8 cellular contexts compared by ENCODE assay signal in genomic region chr19:52007805-52008557, GRCh38. TPM values are rescaled to one million over a fixed set of nuclear protein-coding genes. Genes with fewer than 3 reads are reported as not detected.
DNase-seq lines count a peak whose midpoint lies in the region; ATAC-seq and TF ChIP-seq lines count a peak whose summit lies in the region.

Gene ZNF615, minus strand, starts transcription at chr19:52008211. Its CDS starts 4,500 bp downstream, at chr19:52003711.

- TF ChIP-seq EP300 in tibial nerve (IDR thresholded peaks at IDR 0.05): peak; percentile 47 to 86

- H3K27ac Mint-ChIP-seq in T-cell: peak within 1 kb of the TSS; percentile 93 to 94

- H3K4me1 ChIP-seq in ES-I3 (ENCODE audit: insufficient read depth, low read length): no peaks in the 10 kb centered on the region
- peaks cover 0 to 23% (median 9%) of the 10 kb centered on the region in 9 donors for H3K4me1 ChIP-seq in heart right ventricle
- H3K4me1 ChIP-seq in tibial nerve: peaks cover 0 to 16% (median 6%) of the 10 kb centered on the region in 4 donors

- peak within 1 kb of the TSS; percentile 96 for H3K9ac ChIP-seq in ES-I3 (ENCODE audit: low read depth, low read length)

- TF ChIP-seq POLR2A in tibial nerve (IDR thresholded peaks at IDR 0.05): peak; percentile 23 to 48

- 0% methylated on average over 44 of the region's 44 CpGs for WGBS in heart right ventricle, 2 donors
- 1% methylated on average over 41 to 44 of the region's 44 CpGs for WGBS in tibial nerve, 2 donors

- intact Hi-C loops in heart right ventricle (cut with DNase I): loop anchor here in 5 of 10 donors (2.0 to 5.0 kb wide), 6 partner anchors 21 to 321 kb away; partner anchors contain the start of genes ZNF432 (in 3 of the 5), ZNF613 (in 2 of the 5), ZNF614 (in 2 of the 5) and ZNF350 (in 1 of the 5)

- peak within 1 kb of the TSS; percentile 62 to 92 (median 88) for H3K27ac ChIP-seq in heart right ventricle
- H3K27ac ChIP-seq in tibial nerve: peak within 1 kb of the TSS; percentile 51 to 91 (median 86)

- H3K4me3 Mint-ChIP-seq in T-cell: peak within 1 kb of the TSS; percentile 91 to 96 (median 96)

- ATAC-seq in T-cell (replicated peaks in 1 of 4): peak; percentile 90 to 96 (median 94)
- ATAC-seq in heart right ventricle: peak; percentile 97 to 100 (median 100)

- no peaks in the 10 kb centered on the region; the same call in 1 of the 2 replicates for H3K9me3 ChIP-seq in ES-I3 (ENCODE audit: control insufficient read depth, insufficient read depth, low read length)
- peaks cover 0 to 68% (median 0%) of the 10 kb centered on the region in 11 donors for H3K9me3 ChIP-seq in heart right ventricle
- H3K9me3 ChIP-seq in tibial nerve: peaks cover 0 to 52% (median 4%) of the 10 kb centered on the region in 4 donors

- H3K36me3 Mint-ChIP-seq in T-cell: peaks cover 53% of the 10 kb centered on the region

- DNase-seq in H7: peak; percentile 86
- peak; percentile 66 for DNase-seq in NCI-H1048 (lab: John Stamatoyannopoulos, UW)
- peak; percentile 48 to 90 (median 80) for DNase-seq in T-cell
- peak; percentile 79 for DNase-seq in amniotic epithelial cell (ENCODE audit: low read depth)
- peak; percentile 88 to 92 for DNase-seq in heart right ventricle
- DNase-seq in pons (ENCODE audit: low spot score): peak; percentile 93
- DNase-seq in tibial nerve (ENCODE audit: low spot score in 2 of 2): peak; percentile 75 to 86

- TF ChIP-seq CTCF in heart right ventricle (IDR thresholded peaks at IDR 0.05): no peak
- TF ChIP-seq CTCF in tibial nerve (IDR thresholded peaks at IDR 0.05): no peak

- H3K27me3 ChIP-seq in H7 (ENCODE audit: control insufficient read depth, insufficient read depth, low read length) (no peaks in the 10 kb centered on the region), heart right ventricle (no peaks in the 10 kb centered on the region), tibial nerve (no peaks in the 10 kb centered on the region)

- no peaks in the 10 kb centered on the region for H3K27me3 Mint-ChIP-seq in T-cell

- H3K4me3 ChIP-seq in H7 (ENCODE audit: insufficient read depth, low read depth, low read length) (peak within 1 kb of the TSS; percentile 73), heart right ventricle (peak within 1 kb of the TSS; percentile 60 to 84 (median 80)), tibial nerve (peak within 1 kb of the TSS; percentile 35 to 92 (median 74))

- 0 out of 2 replicates have a peak, but pooled peaks cover 3% of the 10 kb centered on the region for H3K36me3 ChIP-seq in ES-I3 (ENCODE audit: insufficient read depth, low read length)
- H3K36me3 ChIP-seq in H7 (replicated peaks; ENCODE audit: control insufficient read depth, insufficient read depth, low read length): peaks cover 1% of the 10 kb centered on the region; the same call in 1 of the 2 replicates
- H3K36me3 ChIP-seq in heart right ventricle: peaks cover 0 to 25% (median 15%) of the 10 kb centered on the region in 9 donors
- peaks cover under 1 to 37% (median 4%) of the 10 kb centered on the region in 3 donors for H3K36me3 ChIP-seq in tibial nerve

- POLR2A ChIA-PET in T-cell (lab: Charles Lee): interaction anchor here in 1 of 2 donors (1.1 kb wide), 1 partner anchor 41 kb away, joined by 6 read pairs; the partner anchor contains the start of gene ZNF432

- peaks cover 12 to 32% (median 22%) of the 10 kb centered on the region in 3 donors for H3K9me3 Mint-ChIP-seq in T-cell

- CTCF ChIA-PET in T-cell (lab: Charles Lee): interaction anchor here (0.6 kb wide), 2 partner anchors 26 to 41 kb away, joined by 3 to 4 read pairs; partner anchors contain the start of gene ZNF432 (in 1 of the 2)

- peaks cover 23 to 26% (median 25%) of the 10 kb centered on the region in 3 donors for H3K4me1 Mint-ChIP-seq in T-cell

RNA-seq across cellular contexts. Expression of gene ZNF615, which starts in this region (rescaled TPM):
- 0.80 and 1.4 TPM in 2 replicates for total RNA-seq in H7 (2014; rRNA removed; shearing (Covaris generic))
- total RNA-seq in T-cell: 10 to 100 TPM; 12.3 to 18.9 (median 16.9) TPM
- 10 to 100 TPM in 5 of 10 donors, 1 to 10 TPM in 5; 8.1 to 13.7 (median 10.1) TPM for total RNA-seq in heart right ventricle
- polyA plus RNA-seq in heart right ventricle: 1 to 10 TPM; 2.6 to 5.5 TPM
- 10 to 100 TPM; 15.3 to 29.6 (median 21.6) TPM for total RNA-seq in tibial nerve

Comparison
In these comparisons a context has a peak if more than half of its experiments do, and no peak if none do; other contexts are left out.
1. Peak in every context shown above with its lines: DNase-seq, ATAC-seq, H3K4me3 ChIP-seq and H3K27ac ChIP-seq.